ENCODE assay signal across 9 cellular contexts in genomic region chr4:20252656-20253271, GRCh38. TPM values are rescaled to one million over a fixed set of nuclear protein-coding genes. Genes with fewer than 3 reads are reported as not detected.
DNase-seq lines count a peak whose midpoint lies in the region; ATAC-seq, FAIRE-seq and TF ChIP-seq lines count a peak whose summit lies in the region.
"Had no signal": no experiment of that assay in that cellular context is flagged by ENCODE, and none has a peak within 500 bp of the region (broad histone marks: within the 10 kb centered on the region; RNA-seq: fewer than 3 reads in every experiment).

No MANE protein-coding gene starts in this region.

- WGBS in small intestine, 3 donors = 0 to 4% (median 3%) methylated on average over 51 to 54 of the region's 54 CpGs

- H3K36me3 ChIP-seq in small intestine (ENCODE audit: control insufficient read depth in 2 of 2, insufficient read depth in 2 of 2, low read length in 2 of 2) = no peaks in the 10 kb centered on the region

- H3K9me3 ChIP-seq in small intestine (ENCODE audit: control insufficient read depth, low read depth) = no peaks in the 10 kb centered on the region

- DNase-seq in NCI-H2029 (lab: John Stamatoyannopoulos, UW) (peak; percentile 6), NCI-H2029 treated with DMSO at 0.1 percent for 48 hours (lab: John Stamatoyannopoulos, UW) (no peak), NCI-H69 (lab: John Stamatoyannopoulos, UW) (peak; percentile 64), epithelial cell of esophagus (ENCODE audit: low read depth) (peak; percentile 23), nephron progenitor cell (peak; percentile 50), small intestine (no peak), mucosa of gallbladder (ENCODE audit: low spot score) (no peak)
- DNase-seq: DND-41 had no signal

- H3K36me3 Mint-ChIP-seq in nephron progenitor cell (ENCODE audit: low read depth) = peaks cover under 1% of the 10 kb centered on the region

- H3K4me1 ChIP-seq in small intestine (ENCODE audit: control insufficient read depth in 2 of 2, insufficient read depth in 1 of 2, low read depth in 1 of 2, low read length in 1 of 2) = no peaks in the 10 kb centered on the region

- H3K27me3 ChIP-seq in small intestine (ENCODE audit: control insufficient read depth in 2 of 2, insufficient read depth in 2 of 2, low read length in 2 of 2) = peaks cover 13 to 18% of the 10 kb centered on the region in 2 donors

- TF ChIP-seq CTCF in epithelial cell of esophagus (IDR thresholded peaks at IDR 0.05; ENCODE audit: insufficient read depth, low read depth, low read length, missing control alignments) (no peak), nephron progenitor cell (IDR thresholded peaks at IDR 0.05) (no peak)

- FAIRE-seq in small intestine (lab: Jason Lieb, UNC) = no peak

- H3K4me1 Mint-ChIP-seq in nephron progenitor cell = peaks cover 48% of the 10 kb centered on the region

- H3K27ac Mint-ChIP-seq in nephron progenitor cell = peak overlapping the region; percentile 88

- no peak for ATAC-seq in HG03354 (IDR thresholded peaks at IDR 0.05; ENCODE audit: poor library complexity, severe bottlenecking, unreplicated experiment)

- peak overlapping the region; percentile 98 for H3K4me3 Mint-ChIP-seq in nephron progenitor cell

- H3K27me3 Mint-ChIP-seq in nephron progenitor cell (ENCODE audit: low read depth, poor library complexity) = peaks cover 3% of the 10 kb centered on the region

- H3K27ac ChIP-seq in small intestine (ENCODE audit: low read depth in 1 of 2, low read length in 1 of 2) = no peak overlapping the region

- no peaks in the 10 kb centered on the region for H3K9me3 Mint-ChIP-seq in nephron progenitor cell

- H3K4me3 ChIP-seq in epithelial cell of esophagus (ENCODE audit: low read length) = peak overlapping the region; percentile 56
- peak overlapping the region in 1 of 2 donors; percentile 56 for H3K4me3 ChIP-seq in small intestine (ENCODE audit: low read depth in 1 of 2, low read length in 2 of 2)

RNA-seq across cellular contexts. Expression of gene SLIT2, which starts 1.1 kb away (rescaled TPM):
- polyA plus RNA-seq in small intestine = 1 to 10 TPM in 1 of 3 donors, under 1 TPM in 2; 0.22 to 1.7 (median 0.27) TPM
- total RNA-seq in mucosa of gallbladder = 19.1 TPM

Comparison
In these comparisons a context has a peak if more than half of its experiments do, and no peak if none do; other contexts are left out.
1. DNase-seq: peak in NCI-H2029 (single experiment), NCI-H69 (single experiment), epithelial cell of esophagus (single experiment) and nephron progenitor cell (single experiment); none in NCI-H2029 treated with DMSO at 0.1 percent for 48 hours (single experiment), small intestine (single experiment) and mucosa of gallbladder (single experiment).